Comparison of ENCODE assay signal across 2 cellular contexts in the genomic region with DNA sequence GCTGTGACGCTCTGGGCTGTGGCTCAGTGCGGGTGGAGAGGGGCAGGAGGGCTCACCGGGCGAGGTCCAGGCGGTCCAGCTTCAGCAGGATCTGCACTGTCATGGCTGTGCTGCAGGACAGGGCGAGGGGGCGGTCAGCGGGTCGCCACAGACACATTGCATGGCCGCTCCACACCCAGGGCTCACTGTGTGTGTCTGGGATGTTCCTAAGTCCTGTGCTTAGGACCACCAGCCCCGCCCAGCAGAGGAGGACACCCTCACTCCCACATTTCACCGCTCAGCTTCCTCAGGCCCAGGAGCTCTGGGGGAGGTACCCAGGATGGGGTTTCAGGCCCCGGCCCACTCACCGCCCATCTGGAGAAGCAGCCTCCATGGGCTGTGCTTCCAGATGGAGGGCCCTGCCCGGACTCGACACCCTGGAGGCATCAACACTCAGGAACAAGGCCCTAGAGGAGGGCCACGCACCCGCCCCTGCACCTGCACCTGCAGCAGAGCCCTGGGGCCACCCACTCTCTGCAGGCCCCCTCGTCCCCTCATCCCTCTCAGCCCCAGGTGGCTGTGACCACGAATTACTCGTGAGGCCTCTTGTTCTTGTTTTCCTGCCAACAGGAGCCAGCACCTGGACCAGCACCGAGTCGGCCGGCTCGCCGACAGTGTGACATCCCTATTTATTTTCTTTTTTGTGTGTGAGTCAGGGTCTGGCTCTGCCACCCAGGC.
TF ChIP-seq lines count a peak whose summit lies in the region.

No MANE protein-coding gene starts in this region.

TF ChIP-seq in IMR-90, 13 proteins besides CTCF, POLR2A, EP300 and RAD21:
- TF ChIP-seq FOS (IDR thresholded peaks at IDR 0.05; ENCODE audit: low read depth, low read length) (no peak), MXI1 (IDR thresholded peaks at IDR 0.05; ENCODE audit: borderline replicate concordance, low read depth, low read length) (no peak)

TF ChIP-seq in GM12878, 131 proteins besides CTCF, POLR2A, EP300 and RAD21:
- TF ChIP-seq CHD2 (IDR thresholded peaks at IDR 0.05; ENCODE audit: borderline replicate concordance, low read depth, low read length) (no peak), ETV6 (conservative IDR thresholded peaks at IDR 0.05 in 1 of 2, IDR thresholded peaks at IDR 0.05 in 1 of 2; ENCODE audit: borderline replicate concordance in 1 of 2, low read depth in 1 of 2) (no peak)
